18 cellular contexts compared by ENCODE assay signal in the genomic region with DNA sequence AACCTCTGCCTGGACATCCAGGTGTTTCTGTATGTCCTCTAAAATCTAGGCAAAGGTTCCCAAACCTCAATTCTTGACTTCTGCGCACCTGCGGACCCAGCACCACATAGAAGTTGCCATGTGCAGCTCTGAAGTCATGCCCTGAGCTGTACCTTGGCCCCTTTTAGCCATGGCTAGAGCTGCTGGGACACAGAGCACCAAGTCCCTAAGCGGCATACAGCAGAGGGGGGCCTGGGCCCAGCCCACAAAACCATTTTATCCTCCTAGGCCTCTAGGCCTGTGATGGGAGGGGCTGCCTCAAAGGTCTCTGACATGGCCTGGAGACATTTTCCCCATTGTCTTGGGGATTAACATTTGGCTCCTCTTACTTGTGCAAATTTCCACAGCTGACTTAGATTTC. TPM values are rescaled to one million over a fixed set of nuclear protein-coding genes. Genes with fewer than 3 reads are reported as not detected.
DNase-seq lines count a peak whose midpoint lies in the region; ATAC-seq lines count a peak whose summit lies in the region.
"Had no signal": no experiment of that assay in that cellular context is flagged by ENCODE, and none has a peak within 500 bp of the region (broad histone marks: within the 10 kb centered on the region; RNA-seq: fewer than 3 reads in every experiment).

No MANE protein-coding gene starts in this region.

- no peaks in the 10 kb centered on the region for H3K27me3 ChIP-seq in NT2/D1 (ENCODE audit: insufficient read depth, insufficient read length)

- H3K36me3 ChIP-seq in NT2/D1 (ENCODE audit: insufficient read depth, insufficient read length, low read length), result peaks cover 28% of the 10 kb centered on the region

- peak overlapping the region; percentile 80 for H3K27ac Mint-ChIP-seq in activated T-cell treated with anti-CD3 and anti-CD28 coated beads, Interleukin-2, amount 50 U/mL, for 24 hours
- no peak overlapping the region for H3K27ac Mint-ChIP-seq in activated T-cell treated with anti-CD3 and anti-CD28 coated beads, Interleukin-2, amount 50 U/mL, for 72 hours
- peak overlapping the region; percentile 78 for H3K27ac Mint-ChIP-seq in memory B cell

- H3K4me1 Mint-ChIP-seq in activated T-cell treated with anti-CD3 and anti-CD28 coated beads, Interleukin-2, amount 50 U/mL, for 24 hours (ENCODE audit: low read depth), result peaks cover 72% of the 10 kb centered on the region
- peaks cover 60% of the 10 kb centered on the region for H3K4me1 Mint-ChIP-seq in activated T-cell treated with anti-CD3 and anti-CD28 coated beads, Interleukin-2, amount 50 U/mL, for 72 hours (ENCODE audit: low read depth)
- H3K4me1 Mint-ChIP-seq in memory B cell, result peaks cover 56% of the 10 kb centered on the region

- H3K9me3 Mint-ChIP-seq in activated T-cell treated with anti-CD3 and anti-CD28 coated beads, Interleukin-2, amount 50 U/mL, for 24 hours, result peaks cover 35% of the 10 kb centered on the region
- peaks cover 17 to 26% of the 10 kb centered on the region in 2 donors for H3K9me3 Mint-ChIP-seq in activated T-cell treated with anti-CD3 and anti-CD28 coated beads, Interleukin-2, amount 50 U/mL, for 72 hours
- peaks cover 13% of the 10 kb centered on the region for H3K9me3 Mint-ChIP-seq in memory B cell

- no peak overlapping the region for H3K9ac ChIP-seq in NT2/D1 (ENCODE audit: insufficient read length, low read depth)

- no peak for DNase-seq in activated T-cell treated with anti-CD3 and anti-CD28 coated beads, Interleukin-2, amount 50 U/mL, for 24 hours
- no peak for DNase-seq in activated T-cell treated with anti-CD3 and anti-CD28 coated beads, Interleukin-2, amount 50 U/mL, for 72 hours
- peak; percentile 25 for DNase-seq in Caki2 (ENCODE audit: low read depth)
- DNase-seq in NT2/D1 (ENCODE audit: low read depth, low spot score), result peak; percentile 30
- no peak for DNase-seq in memory B cell (ENCODE audit: low spot score in 2 of 2)
- no peak for DNase-seq in NCI-H2029 treated with DMSO at 0.1 percent for 48 hours (lab: John Stamatoyannopoulos, UW)
- DNase-seq in HUDEP-2 (lab: John Stamatoyannopoulos, UW; ENCODE audit: unreplicated experiment in 76 of 76), result no peak
- DNase-seq in activated CD4-positive, CD25-positive, alpha-beta regulatory T cell (lab: John Stamatoyannopoulos, UW), result no peak
- DNase-seq: ACHN; CD8-positive, alpha-beta T cell; IMR-90; NCI-H1436; NCI-H2081; NCI-H345; NCI-H526 treated with DMSO at 0.1 percent for 48 hours had no signal

- no peaks in the 10 kb centered on the region for H3K4me1 ChIP-seq in NT2/D1 (ENCODE audit: insufficient read depth, insufficient read length)

- H3K9me3 ChIP-seq in NT2/D1 (ENCODE audit: insufficient read depth, low read length), result peaks cover 44% of the 10 kb centered on the region

- H3K36me3 Mint-ChIP-seq in activated T-cell treated with anti-CD3 and anti-CD28 coated beads, Interleukin-2, amount 50 U/mL, for 24 hours (ENCODE audit: low read depth), result peaks cover 94% of the 10 kb centered on the region
- H3K36me3 Mint-ChIP-seq in activated T-cell treated with anti-CD3 and anti-CD28 coated beads, Interleukin-2, amount 50 U/mL, for 72 hours (ENCODE audit: insufficient read depth in 2 of 2), result peaks cover 44 to 80% of the 10 kb centered on the region in 2 donors
- peaks cover 54% of the 10 kb centered on the region for H3K36me3 Mint-ChIP-seq in memory B cell

- in situ Hi-C loops in Caki2 (cut with HindIII; ENCODE audit: low pct_unique_long_range_greater_than_20kb, low sequenced_read_pairs), result no loop called here

- no peak for ATAC-seq in activated T-cell treated with anti-CD3 and anti-CD28 coated beads, Interleukin-2, amount 50 U/mL, for 72 hours (replicated peaks in 1 of 2)
- no peak for ATAC-seq in memory B cell (ENCODE audit: low read depth)
- ATAC-seq: CD8-positive, alpha-beta T cell; Right ventricle myocardium inferior; SK-N-SH treated with all-trans-retinoic acid at 6 μM for 48 hours had no signal

- H3K27me3 Mint-ChIP-seq in activated T-cell treated with anti-CD3 and anti-CD28 coated beads, Interleukin-2, amount 50 U/mL, for 24 hours, result no peaks in the 10 kb centered on the region
- H3K27me3 Mint-ChIP-seq in activated T-cell treated with anti-CD3 and anti-CD28 coated beads, Interleukin-2, amount 50 U/mL, for 72 hours (ENCODE audit: low read depth), result no peaks in the 10 kb centered on the region
- H3K27me3 Mint-ChIP-seq in memory B cell, result no peaks in the 10 kb centered on the region
- H3K27me3 Mint-ChIP-seq: B cell had no signal

- H3K4me3 ChIP-seq in NT2/D1 (ENCODE audit: insufficient read length, low read depth), result no peak overlapping the region

- no peak overlapping the region for H3K4me3 Mint-ChIP-seq in activated T-cell treated with anti-CD3 and anti-CD28 coated beads, Interleukin-2, amount 50 U/mL, for 24 hours
- no peak overlapping the region for H3K4me3 Mint-ChIP-seq in activated T-cell treated with anti-CD3 and anti-CD28 coated beads, Interleukin-2, amount 50 U/mL, for 72 hours
- H3K4me3 Mint-ChIP-seq in memory B cell, result no peak overlapping the region
- H3K4me3 Mint-ChIP-seq: B cell; CD8-positive, alpha-beta T cell had no signal

RNA-seq across cellular contexts. Expression of a gene that starts 14.6 kb away (rescaled TPM):
- 10 to 100 TPM; 58.6 to 65.6 TPM for total RNA-seq in activated T-cell treated with anti-CD3 and anti-CD28 coated beads, Interleukin-2, amount 50 U/mL, for 72 hours
- 81.6 and 96.4 TPM in 2 replicates for total RNA-seq in Caki2 (2014; rRNA removed; shearing (Covaris generic); ENCODE audit: low replicate concordance)

RNA-seq across cellular contexts. Expression of a gene that starts 52.7 kb away (rescaled TPM):
- 100 to 1,000 TPM in 1 of 2 donors, 10 to 100 TPM in 1; 90.0 to 103 TPM for total RNA-seq in activated T-cell treated with anti-CD3 and anti-CD28 coated beads, Interleukin-2, amount 50 U/mL, for 72 hours
- 6.4 and 25.4 TPM in 2 replicates for total RNA-seq in Caki2 (2014; rRNA removed; shearing (Covaris generic); ENCODE audit: low replicate concordance)

Comparison
In these comparisons a context has a peak if more than half of its experiments do, and no peak if none do; other contexts are left out.
1. DNase-seq: peak in Caki2 (single experiment) and NT2/D1 (single experiment); none in activated T-cell treated with anti-CD3 and anti-CD28 coated beads, Interleukin-2, amount 50 U/mL, for 24 hours (single experiment), activated T-cell treated with anti-CD3 and anti-CD28 coated beads, Interleukin-2, amount 50 U/mL, for 72 hours (0 of 2), memory B cell (0 of 2), NCI-H2029 treated with DMSO at 0.1 percent for 48 hours (single experiment), HUDEP-2 (0 of 76) and activated CD4-positive, CD25-positive, alpha-beta regulatory T cell (0 of 4).